20 cellular contexts compared by ENCODE assay signal in genomic region chr1:93603106-93603505, GRCh38.
"Had no signal": no experiment of that assay in that cellular context is flagged by ENCODE, and none has a peak within 500 bp of the region (broad histone marks: within the 10 kb centered on the region; RNA-seq: fewer than 3 reads in every experiment).

No MANE protein-coding gene starts in this region.

- H3K9me3 Mint-ChIP-seq: natural killer cell treated with Interleukin-12 subunit alpha and Interleukin-12 subunit beta and Interleukin-15 and Interleukin-18, amount 100 ng/mL, for 72 hours had no signal

- H2AFZ ChIP-seq: hepatocyte, neural progenitor cell had no signal

- H3K27ac ChIP-seq: hepatocyte, neural progenitor cell, ovary, skin epidermis, thoracic aorta had no signal

- H3K4me3 Mint-ChIP-seq: natural killer cell treated with Interleukin-12 subunit alpha and Interleukin-12 subunit beta and Interleukin-15 and Interleukin-18, amount 100 ng/mL, for 72 hours; neural progenitor cell had no signal

- H3K36me3 ChIP-seq: neural progenitor cell, ovary, stomach, thoracic aorta had no signal

- H3K27me3 ChIP-seq: hepatocyte, neural progenitor cell, ovary, stomach had no signal

- H3K27ac Mint-ChIP-seq: natural killer cell treated with Interleukin-12 subunit alpha and Interleukin-12 subunit beta and Interleukin-15 and Interleukin-18, amount 100 ng/mL, for 72 hours; neural progenitor cell had no signal

- H3K9me3 ChIP-seq: ovary, stomach, thoracic aorta had no signal

- H3K4me1 ChIP-seq: neural progenitor cell had no signal

- H3K9ac ChIP-seq: neural progenitor cell had no signal

- DNase-seq: cerebellar nuclear complex; dermis blood vessel endothelial cell; foreskin melanocyte; kidney; left cardiac atrium; left ventricle myocardium superior; midbrain; nucleus accumbens; ovary; right cardiac atrium; stimulated activated CD4-positive, alpha-beta T cell treated with anti-CD3 and anti-CD28 coated beads, Interleukin-12 subunit alpha, Interleukin-12 subunit beta, amount 100 ng/mL, for 4 hours; stimulated activated naive CD4-positive, alpha-beta T cell; stomach; substantia nigra had no signal

- H3K36me3 Mint-ChIP-seq: natural killer cell treated with Interleukin-12 subunit alpha and Interleukin-12 subunit beta and Interleukin-15 and Interleukin-18, amount 100 ng/mL, for 72 hours had no signal

- H3K4me3 ChIP-seq: hepatocyte, neural progenitor cell, ovary, skin epidermis, stomach, thoracic aorta had no signal

- H3K4me2 ChIP-seq: hepatocyte, neural progenitor cell had no signal

- H3K27me3 Mint-ChIP-seq: type B pancreatic cell had no signal
